ENCODE assay signal across 9 cellular contexts in the genomic region with DNA sequence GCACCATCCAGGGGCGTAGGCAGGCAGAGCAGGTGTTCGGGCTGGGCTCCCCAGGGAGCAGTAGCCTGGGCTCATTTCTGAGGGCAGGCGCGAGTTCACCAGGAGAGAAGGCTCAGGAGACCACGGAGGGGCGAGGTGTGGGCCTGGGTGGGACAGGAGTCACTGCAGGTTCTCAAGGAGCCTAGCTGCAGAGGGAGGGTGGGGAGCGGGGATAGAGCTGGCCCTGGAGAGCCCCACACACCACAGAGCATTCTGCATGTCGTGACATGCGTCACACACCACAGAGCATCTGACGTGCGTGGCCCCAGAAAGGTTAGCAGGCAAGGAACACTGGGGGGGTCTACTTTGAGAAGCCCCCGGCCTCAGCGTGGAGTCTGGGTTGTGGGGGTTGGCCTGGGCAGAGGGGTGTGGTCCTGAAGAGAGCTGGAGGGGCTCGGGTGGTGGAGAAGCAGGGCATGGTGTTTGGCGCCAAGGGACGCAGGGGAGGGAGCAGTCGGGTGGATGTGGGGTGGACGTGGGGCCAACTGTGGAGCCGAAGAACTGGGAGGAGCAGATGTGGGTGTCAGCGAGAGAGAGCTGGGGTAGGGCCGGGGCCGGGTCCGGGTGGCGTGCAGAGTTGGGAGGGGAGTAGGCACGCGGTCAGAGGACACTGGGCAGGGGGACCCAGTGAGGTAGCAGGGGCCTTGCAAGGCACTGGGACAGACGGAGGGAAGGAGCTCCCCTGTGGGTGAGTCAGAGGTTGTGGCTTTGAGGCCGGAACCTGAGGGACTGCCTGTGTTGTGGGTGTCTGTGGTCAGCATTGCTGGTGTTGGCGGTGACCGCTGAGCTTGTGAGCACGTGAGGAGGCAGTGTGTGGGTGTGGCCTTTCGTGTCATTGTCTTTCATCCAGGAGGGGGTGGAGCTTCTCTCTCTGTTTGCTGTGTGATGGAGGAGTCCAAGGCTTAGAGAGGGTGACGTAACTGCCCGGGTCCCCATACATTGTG. TPM values are rescaled to one million over a fixed set of nuclear protein-coding genes. Genes with fewer than 3 reads are reported as not detected.
DNase-seq lines count a peak whose midpoint lies in the region; TF ChIP-seq lines count a peak whose summit lies in the region.
"Had no signal": no experiment of that assay in that cellular context is flagged by ENCODE, and none has a peak within 500 bp of the region (broad histone marks: within the 10 kb centered on the region; RNA-seq: fewer than 3 reads in every experiment).

No MANE protein-coding gene starts in this region.

- H3K36me3 Mint-ChIP-seq in activated CD4-positive, alpha-beta T cell treated with anti-CD3 and anti-CD28 coated beads, Interleukin-2, amount 10 ng/mL, durations not matched to agents 7 days and 5 days (ENCODE audit: low read depth), result no peaks in the 10 kb centered on the region
- H3K36me3 Mint-ChIP-seq: CD4-positive, CD25-positive, alpha-beta regulatory T cell had no signal

- no peaks in the 10 kb centered on the region for H3K4me1 Mint-ChIP-seq in activated CD4-positive, alpha-beta T cell treated with anti-CD3 and anti-CD28 coated beads, Interleukin-2, amount 10 ng/mL, durations not matched to agents 7 days and 5 days

- no peak for DNase-seq in activated CD4-positive, alpha-beta T cell treated with anti-CD3 and anti-CD28 coated beads, Interleukin-2, amount 10 ng/mL, durations not matched to agents 7 days and 5 days
- DNase-seq in activated CD4-positive, alpha-beta T cell treated with anti-CD3 and anti-CD28 coated beads, Interleukin-2, amount 50 U/mL, for 4 hours, result no peak
- DNase-seq in NOMO-1 treated with DMSO at 0.1 percent for 48 hours (lab: John Stamatoyannopoulos, UW; ENCODE audit: unreplicated experiment), result peak; percentile 79
- DNase-seq in choroid plexus epithelial cell (ENCODE audit: low read depth), result peak; percentile 92
- peak; percentile 39 for DNase-seq in stimulated activated CD4-positive, alpha-beta T cell treated with anti-CD3 and anti-CD28 coated beads, Interleukin-4, amount 100 ng/mL, for 24 hours
- DNase-seq in NCI-H82 treated with DMSO at 0.1 percent for 48 hours (lab: John Stamatoyannopoulos, UW; ENCODE audit: unreplicated experiment), result no peak
- DNase-seq in NCI-H446 treated with DMSO at 0.1 percent for 48 hours (lab: John Stamatoyannopoulos, UW), result no peak
- no peak for DNase-seq in cerebellum (ENCODE audit: low spot score)
- DNase-seq: CD4-positive, CD25-positive, alpha-beta regulatory T cell had no signal

- no peaks in the 10 kb centered on the region for H3K9me3 Mint-ChIP-seq in activated CD4-positive, alpha-beta T cell treated with anti-CD3 and anti-CD28 coated beads, Interleukin-2, amount 10 ng/mL, durations not matched to agents 7 days and 5 days
- H3K9me3 Mint-ChIP-seq: CD4-positive, CD25-positive, alpha-beta regulatory T cell had no signal

- H3K4me3 ChIP-seq in choroid plexus epithelial cell (ENCODE audit: low read depth, low read length), result no peak overlapping the region

- H3K27me3 Mint-ChIP-seq in activated CD4-positive, alpha-beta T cell treated with anti-CD3 and anti-CD28 coated beads, Interleukin-2, amount 10 ng/mL, durations not matched to agents 7 days and 5 days, result no peaks in the 10 kb centered on the region
- H3K27me3 Mint-ChIP-seq: CD4-positive, CD25-positive, alpha-beta regulatory T cell had no signal

- peak overlapping the region; percentile 13 for H3K27ac Mint-ChIP-seq in activated CD4-positive, alpha-beta T cell treated with anti-CD3 and anti-CD28 coated beads, Interleukin-2, amount 10 ng/mL, durations not matched to agents 7 days and 5 days
- H3K27ac Mint-ChIP-seq: CD4-positive, CD25-positive, alpha-beta regulatory T cell had no signal

- CTCF ChIA-PET in activated CD4-positive, alpha-beta T cell treated with anti-CD3 and anti-CD28 coated beads, Interleukin-2, amount 10 ng/mL, durations not matched to agents 7 days and 5 days (lab: Charles Lee), result interaction anchor here (0.5 to 0.6 kb wide), 2 partner anchors 19 to 167 kb away, joined by 3 read pairs; no protein-coding TSS in a partner anchor

- no peak for TF ChIP-seq CTCF in choroid plexus epithelial cell (conservative IDR thresholded peaks at IDR 0.05; ENCODE audit: low read depth, low read length)

- no peak overlapping the region for H3K4me3 Mint-ChIP-seq in activated CD4-positive, alpha-beta T cell treated with anti-CD3 and anti-CD28 coated beads, Interleukin-2, amount 10 ng/mL, durations not matched to agents 7 days and 5 days
- H3K4me3 Mint-ChIP-seq: CD4-positive, CD25-positive, alpha-beta regulatory T cell had no signal

- POLR2A ChIA-PET in activated CD4-positive, alpha-beta T cell treated with anti-CD3 and anti-CD28 coated beads, Interleukin-2, amount 10 ng/mL, durations not matched to agents 7 days and 5 days (lab: Charles Lee), result no interaction called here

RNA-seq across cellular contexts. Expression of gene CTTN, which starts 25.5 kb away (rescaled TPM):
- total RNA-seq in activated CD4-positive, alpha-beta T cell treated with anti-CD3 and anti-CD28 coated beads, Interleukin-2, amount 10 ng/mL, durations not matched to agents 7 days and 5 days, result under 1 TPM; 0.42 to 0.54 TPM
- 119 TPM for total RNA-seq in cerebellum

Comparison
In these comparisons a context has a peak if more than half of its experiments do, and no peak if none do; other contexts are left out.
1. DNase-seq: peak in NOMO-1 treated with DMSO at 0.1 percent for 48 hours (single experiment), choroid plexus epithelial cell (single experiment) and stimulated activated CD4-positive, alpha-beta T cell treated with anti-CD3 and anti-CD28 coated beads, Interleukin-4, amount 100 ng/mL, for 24 hours (single experiment); none in activated CD4-positive, alpha-beta T cell treated with anti-CD3 and anti-CD28 coated beads, Interleukin-2, amount 10 ng/mL, durations not matched to agents 7 days and 5 days (single experiment), activated CD4-positive, alpha-beta T cell treated with anti-CD3 and anti-CD28 coated beads, Interleukin-2, amount 50 U/mL, for 4 hours (0 of 2), NCI-H82 treated with DMSO at 0.1 percent for 48 hours (single experiment), NCI-H446 treated with DMSO at 0.1 percent for 48 hours (single experiment) and cerebellum (single experiment).
2. RNA of gene CTTN, which starts 25.5 kb away (total RNA-seq): 119 TPM in cerebellum (single experiment); 0.42 to 0.54 TPM in activated CD4-positive, alpha-beta T cell treated with anti-CD3 and anti-CD28 coated beads, Interleukin-2, amount 10 ng/mL, durations not matched to agents 7 days and 5 days; every median in the first group is over 10 times any median in the second.